In the genomic region with DNA sequence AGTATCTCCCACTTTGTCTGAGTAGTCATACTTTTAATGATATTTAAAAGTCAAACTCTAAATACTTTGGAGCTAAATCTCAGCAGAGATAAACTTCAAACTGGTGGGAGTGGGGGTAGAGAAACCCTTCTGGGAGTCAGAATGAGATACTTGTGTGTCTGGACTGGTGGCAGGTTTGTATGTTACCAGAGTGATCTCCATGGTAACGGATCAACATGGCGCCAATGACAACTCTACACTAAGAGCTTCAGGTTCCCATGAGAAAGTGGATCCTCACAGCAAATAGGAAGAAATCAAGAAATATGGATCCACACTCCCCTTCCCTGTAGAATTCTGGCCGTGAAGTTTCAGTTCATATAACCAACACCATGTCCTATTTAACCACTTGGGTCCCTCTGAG, we compare ENCODE assay signal across 1 cellular context.
A peak's percentile ranks its signal among the peaks of the same experiment; 100 is the strongest.
TF ChIP-seq lines count a peak whose summit lies in the region.

No MANE protein-coding gene starts in this region.

TF ChIP-seq in GM12878, 131 proteins besides CTCF, POLR2A, EP300 and RAD21 (continued from another document):
- TF ChIP-seq ZBED1 (IDR thresholded peaks at IDR 0.05; ENCODE audit: borderline replicate concordance) (no peak), NR2F1 (conservative IDR thresholded peaks at IDR 0.05) (no peak), CHD2 (IDR thresholded peaks at IDR 0.05; ENCODE audit: borderline replicate concordance, low read depth, low read length) (no peak), ELK1 (IDR thresholded peaks at IDR 0.05; ENCODE audit: low read depth, low read length) (no peak), PML (IDR thresholded peaks at IDR 0.05; ENCODE audit: low read length) (no peak), MEF2B (IDR thresholded peaks at IDR 0.05; ENCODE audit: partially characterized antibody, poor library complexity, severe bottlenecking) (peak; percentile 35), CREB1 (IDR thresholded peaks at IDR 0.05; ENCODE audit: low read depth) (no peak), ETV6 (conservative IDR thresholded peaks at IDR 0.05 in 1 of 2, IDR thresholded peaks at IDR 0.05 in 1 of 2; ENCODE audit: borderline replicate concordance in 1 of 2, low read depth in 1 of 2) (no peak), MEF2A (IDR thresholded peaks at IDR 0.05; ENCODE audit: insufficient read depth, low read depth, low read length) (0 out of 2 replicates have a peak, but pooled peaks have one; percentile 15), PKNOX1 (IDR thresholded peaks at IDR 0.05) (no peak), BCL11A (IDR thresholded peaks at IDR 0.05; ENCODE audit: low read depth, low read length) (0 out of 2 replicates have a peak, but pooled peaks have one; percentile 5), NRF1 (conservative IDR thresholded peaks at IDR 0.05; ENCODE audit: low read depth, low read length) (no peak), DPF2 (IDR thresholded peaks at IDR 0.05) (no peak), MYC (IDR thresholded peaks at IDR 0.05; ENCODE audit: insufficient read depth, insufficient read length, insufficient replicate concordance, low read length, severe bottlenecking) (no peak), SIN3A (IDR thresholded peaks at IDR 0.05; ENCODE audit: low read depth, low read length) (peak; percentile 47; the same call in 1 of the 2 replicates), SUPT20H (IDR thresholded peaks at IDR 0.05; ENCODE audit: borderline replicate concordance, control insufficient read depth, low read depth, low read length) (no peak), IKZF2 (IDR thresholded peaks at IDR 0.05) (no peak; a peak in 1 of 4 replicates), RUNX3 (IDR thresholded peaks at IDR 0.05; ENCODE audit: low read length) (no peak; the same call in 1 of the 2 replicates), FOXM1 (IDR thresholded peaks at IDR 0.05; ENCODE audit: low read depth, low read length) (0 out of 2 replicates have a peak, but pooled peaks have one; percentile 18), SMAD5 (IDR thresholded peaks at IDR 0.05; ENCODE audit: low read depth) (no peak), BACH1 (IDR thresholded peaks at IDR 0.05; ENCODE audit: borderline replicate concordance) (no peak)
- TF ChIP-seq, protein P1, sequence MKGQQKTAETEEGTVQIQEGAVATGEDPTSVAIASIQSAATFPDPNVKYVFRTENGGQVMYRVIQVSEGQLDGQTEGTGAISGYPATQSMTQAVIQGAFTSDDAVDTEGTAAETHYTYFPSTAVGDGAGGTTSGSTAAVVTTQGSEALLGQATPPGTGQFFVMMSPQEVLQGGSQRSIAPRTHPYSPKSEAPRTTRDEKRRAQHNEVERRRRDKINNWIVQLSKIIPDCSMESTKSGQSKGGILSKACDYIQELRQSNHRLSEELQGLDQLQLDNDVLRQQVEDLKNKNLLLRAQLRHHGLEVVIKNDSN (IDR thresholded peaks at IDR 0.05; ENCODE audit: borderline replicate concordance, extremely low read length, insufficient read depth, low read depth, low read length), result no peak
- TF ChIP-seq, protein P2, sequence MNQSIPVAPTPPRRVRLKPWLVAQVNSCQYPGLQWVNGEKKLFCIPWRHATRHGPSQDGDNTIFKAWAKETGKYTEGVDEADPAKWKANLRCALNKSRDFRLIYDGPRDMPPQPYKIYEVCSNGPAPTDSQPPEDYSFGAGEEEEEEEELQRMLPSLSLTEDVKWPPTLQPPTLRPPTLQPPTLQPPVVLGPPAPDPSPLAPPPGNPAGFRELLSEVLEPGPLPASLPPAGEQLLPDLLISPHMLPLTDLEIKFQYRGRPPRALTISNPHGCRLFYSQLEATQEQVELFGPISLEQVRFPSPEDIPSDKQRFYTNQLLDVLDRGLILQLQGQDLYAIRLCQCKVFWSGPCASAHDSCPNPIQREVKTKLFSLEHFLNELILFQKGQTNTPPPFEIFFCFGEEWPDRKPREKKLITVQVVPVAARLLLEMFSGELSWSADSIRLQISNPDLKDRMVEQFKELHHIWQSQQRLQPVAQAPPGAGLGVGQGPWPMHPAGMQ (IDR thresholded peaks at IDR 0.05; ENCODE audit: borderline replicate concordance), result no peak
- TF ChIP-seq, protein P3, sequence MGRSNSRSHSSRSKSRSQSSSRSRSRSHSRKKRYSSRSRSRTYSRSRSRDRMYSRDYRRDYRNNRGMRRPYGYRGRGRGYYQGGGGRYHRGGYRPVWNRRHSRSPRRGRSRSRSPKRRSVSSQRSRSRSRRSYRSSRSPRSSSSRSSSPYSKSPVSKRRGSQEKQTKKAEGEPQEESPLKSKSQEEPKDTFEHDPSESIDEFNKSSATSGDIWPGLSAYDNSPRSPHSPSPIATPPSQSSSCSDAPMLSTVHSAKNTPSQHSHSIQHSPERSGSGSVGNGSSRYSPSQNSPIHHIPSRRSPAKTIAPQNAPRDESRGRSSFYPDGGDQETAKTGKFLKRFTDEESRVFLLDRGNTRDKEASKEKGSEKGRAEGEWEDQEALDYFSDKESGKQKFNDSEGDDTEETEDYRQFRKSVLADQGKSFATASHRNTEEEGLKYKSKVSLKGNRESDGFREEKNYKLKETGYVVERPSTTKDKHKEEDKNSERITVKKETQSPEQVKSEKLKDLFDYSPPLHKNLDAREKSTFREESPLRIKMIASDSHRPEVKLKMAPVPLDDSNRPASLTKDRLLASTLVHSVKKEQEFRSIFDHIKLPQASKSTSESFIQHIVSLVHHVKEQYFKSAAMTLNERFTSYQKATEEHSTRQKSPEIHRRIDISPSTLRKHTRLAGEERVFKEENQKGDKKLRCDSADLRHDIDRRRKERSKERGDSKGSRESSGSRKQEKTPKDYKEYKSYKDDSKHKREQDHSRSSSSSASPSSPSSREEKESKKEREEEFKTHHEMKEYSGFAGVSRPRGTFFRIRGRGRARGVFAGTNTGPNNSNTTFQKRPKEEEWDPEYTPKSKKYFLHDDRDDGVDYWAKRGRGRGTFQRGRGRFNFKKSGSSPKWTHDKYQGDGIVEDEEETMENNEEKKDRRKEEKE (IDR thresholded peaks at IDR 0.05), result no peak
